Comparison of ENCODE assay signal across 1 cellular context in genomic region chr7:12970626-12971025, GRCh38.
TF ChIP-seq lines count a peak whose summit lies in the region.

No MANE protein-coding gene starts in this region.

TF ChIP-seq in GM23338, 12 proteins besides CTCF, POLR2A, EP300 and RAD21 (continued from another document):
- TF ChIP-seq ZNF462 (CRISPR knock-in tag; IDR thresholded peaks at IDR 0.05) (no peak), ETS1 (IDR thresholded peaks at IDR 0.05) (no peak), EZH2phosphoT487 (IDR thresholded peaks at IDR 0.05; ENCODE audit: unreplicated experiment) (no peak), ZNF331 (CRISPR knock-in tag; IDR thresholded peaks at IDR 0.05; ENCODE audit: low read depth) (no peak), JUNB (IDR thresholded peaks at IDR 0.05; ENCODE audit: unreplicated experiment) (no peak), ZNF114 (CRISPR knock-in tag; IDR thresholded peaks at IDR 0.05) (no peak), POLR2AphosphoS5 (IDR thresholded peaks at IDR 0.05; ENCODE audit: low read depth) (no peak), NANOG (IDR thresholded peaks at IDR 0.05; ENCODE audit: borderline replicate concordance) (no peak), REST (IDR thresholded peaks at IDR 0.05; ENCODE audit: unreplicated experiment) (no peak), STAT1 (IDR thresholded peaks at IDR 0.05; ENCODE audit: unreplicated experiment) (no peak), CREB1 (CRISPR knock-in tag; IDR thresholded peaks at IDR 0.05; ENCODE audit: low read depth) (no peak)
